Comparison of ENCODE assay signal across 2 cellular contexts in genomic region chr1:87348346-87349019, GRCh38.
TF ChIP-seq lines count a peak whose summit lies in the region.

No MANE protein-coding gene starts in this region.

TF ChIP-seq in IMR-90, 13 proteins besides CTCF, POLR2A, EP300 and RAD21:
- TF ChIP-seq MAFK (IDR thresholded peaks at IDR 0.05; ENCODE audit: low read depth, low read length) = no peak
- TF ChIP-seq USF2 (IDR thresholded peaks at IDR 0.05; ENCODE audit: low read depth, low read length) = no peak
- no peak for TF ChIP-seq CEBPB (IDR thresholded peaks at IDR 0.05; ENCODE audit: low read depth, low read length)
- no peak for TF ChIP-seq FOS (IDR thresholded peaks at IDR 0.05; ENCODE audit: low read depth, low read length)
- TF ChIP-seq RCOR1 (IDR thresholded peaks at IDR 0.05; ENCODE audit: insufficient replicate concordance, low read length) = no peak
- no peak for TF ChIP-seq CHD1 (IDR thresholded peaks at IDR 0.05; ENCODE audit: low read depth, low read length)
- TF ChIP-seq SMC3 (IDR thresholded peaks at IDR 0.05; ENCODE audit: low read depth, low read length) = no peak
- TF ChIP-seq BHLHE40 (IDR thresholded peaks at IDR 0.05; ENCODE audit: low read depth, low read length) = no peak
- no peak for TF ChIP-seq MAZ (IDR thresholded peaks at IDR 0.05; ENCODE audit: borderline replicate concordance, low read depth, low read length)

TF ChIP-seq in K562, 482 proteins besides CTCF, POLR2A, EP300 and RAD21:
- TF ChIP-seq GABPA (tag; conservative IDR thresholded peaks at IDR 0.05; ENCODE audit: low read depth) (no peak), TCFL5 (CRISPR knock-in tag; conservative IDR thresholded peaks at IDR 0.05) (no peak), ZNF57 (CRISPR knock-in tag; IDR thresholded peaks at IDR 0.05) (no peak), ZNF76 (CRISPR knock-in tag; IDR thresholded peaks at IDR 0.05; ENCODE audit: borderline replicate concordance) (no peak), POLR2AphosphoS5 (IDR thresholded peaks at IDR 0.05; ENCODE audit: control insufficient read depth, insufficient read depth, low read depth, low read length) (no peak), C11orf30 (IDR thresholded peaks at IDR 0.05; ENCODE audit: low read depth) (no peak), KLF16 (IDR thresholded peaks at IDR 0.05) (no peak), ZKSCAN8 (CRISPR knock-in tag; IDR thresholded peaks at IDR 0.05) (no peak), FOSL1 (tag; conservative IDR thresholded peaks at IDR 0.05) (no peak), USF2 (CRISPR knock-in tag; IDR thresholded peaks at IDR 0.05) (no peak), SREBF2 (CRISPR knock-in tag; IDR thresholded peaks at IDR 0.05) (no peak), MYBL2 (IDR thresholded peaks at IDR 0.05; ENCODE audit: low read depth) (no peak), MYBL2 (CRISPR knock-in tag; IDR thresholded peaks at IDR 0.05; ENCODE audit: borderline replicate concordance) (no peak), POLR3G (IDR thresholded peaks at IDR 0.05; ENCODE audit: extremely low read depth, insufficient read length, insufficient replicate concordance) (no peak), NEUROD1 (IDR thresholded peaks at IDR 0.05; ENCODE audit: borderline replicate concordance, low read depth, low read length, partially characterized antibody) (no peak), KAT8 (IDR thresholded peaks at IDR 0.05; ENCODE audit: low read depth) (no peak), ZC3H4 (CRISPR knock-in tag; IDR thresholded peaks at IDR 0.05; ENCODE audit: borderline replicate concordance) (no peak)
- TF ChIP-seq, protein P1, sequence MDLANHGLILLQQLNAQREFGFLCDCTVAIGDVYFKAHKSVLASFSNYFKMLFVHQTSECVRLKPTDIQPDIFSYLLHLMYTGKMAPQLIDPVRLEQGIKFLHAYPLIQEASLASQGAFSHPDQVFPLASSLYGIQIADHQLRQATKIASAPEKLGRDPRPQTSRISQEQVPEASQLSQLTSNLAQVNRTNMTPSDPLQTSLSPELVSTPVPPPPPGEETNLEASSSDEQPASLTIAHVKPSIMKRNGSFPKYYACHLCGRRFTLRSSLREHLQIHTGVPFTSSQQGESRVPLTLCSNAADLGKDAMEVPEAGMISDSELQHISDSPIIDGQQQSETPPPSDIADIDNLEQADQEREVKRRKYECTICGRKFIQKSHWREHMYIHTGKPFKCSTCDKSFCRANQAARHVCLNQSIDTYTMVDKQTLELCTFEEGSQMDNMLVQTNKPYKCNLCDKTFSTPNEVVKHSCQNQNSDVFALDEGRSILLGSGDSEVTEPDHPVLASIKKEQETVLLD (IDR thresholded peaks at IDR 0.05) = no peak
- TF ChIP-seq, protein P2, sequence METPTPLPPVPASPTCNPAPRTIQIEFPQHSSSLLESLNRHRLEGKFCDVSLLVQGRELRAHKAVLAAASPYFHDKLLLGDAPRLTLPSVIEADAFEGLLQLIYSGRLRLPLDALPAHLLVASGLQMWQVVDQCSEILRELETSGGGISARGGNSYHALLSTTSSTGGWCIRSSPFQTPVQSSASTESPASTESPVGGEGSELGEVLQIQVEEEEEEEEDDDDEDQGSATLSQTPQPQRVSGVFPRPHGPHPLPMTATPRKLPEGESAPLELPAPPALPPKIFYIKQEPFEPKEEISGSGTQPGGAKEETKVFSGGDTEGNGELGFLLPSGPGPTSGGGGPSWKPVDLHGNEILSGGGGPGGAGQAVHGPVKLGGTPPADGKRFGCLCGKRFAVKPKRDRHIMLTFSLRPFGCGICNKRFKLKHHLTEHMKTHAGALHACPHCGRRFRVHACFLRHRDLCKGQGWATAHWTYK (CRISPR knock-in tag; IDR thresholded peaks at IDR 0.05) = no peak
- TF ChIP-seq, protein P3, sequence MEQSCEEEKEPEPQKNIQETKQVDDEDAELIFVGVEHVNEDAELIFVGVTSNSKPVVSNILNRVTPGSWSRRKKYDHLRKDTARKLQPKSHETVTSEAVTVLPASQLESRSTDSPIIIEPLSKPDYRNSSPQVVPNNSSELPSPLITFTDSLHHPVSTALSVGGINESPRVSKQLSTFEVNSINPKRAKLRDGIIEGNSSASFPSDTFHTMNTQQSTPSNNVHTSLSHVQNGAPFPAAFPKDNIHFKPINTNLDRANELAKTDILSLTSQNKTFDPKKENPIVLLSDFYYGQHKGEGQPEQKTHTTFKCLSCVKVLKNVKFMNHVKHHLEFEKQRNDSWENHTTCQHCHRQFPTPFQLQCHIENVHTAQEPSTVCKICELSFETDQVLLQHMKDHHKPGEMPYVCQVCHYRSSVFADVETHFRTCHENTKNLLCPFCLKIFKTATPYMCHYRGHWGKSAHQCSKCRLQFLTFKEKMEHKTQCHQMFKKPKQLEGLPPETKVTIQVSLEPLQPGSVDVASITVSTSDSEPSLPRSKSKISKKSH (CRISPR knock-in tag; IDR thresholded peaks at IDR 0.05) = no peak
- TF ChIP-seq, protein P4, sequence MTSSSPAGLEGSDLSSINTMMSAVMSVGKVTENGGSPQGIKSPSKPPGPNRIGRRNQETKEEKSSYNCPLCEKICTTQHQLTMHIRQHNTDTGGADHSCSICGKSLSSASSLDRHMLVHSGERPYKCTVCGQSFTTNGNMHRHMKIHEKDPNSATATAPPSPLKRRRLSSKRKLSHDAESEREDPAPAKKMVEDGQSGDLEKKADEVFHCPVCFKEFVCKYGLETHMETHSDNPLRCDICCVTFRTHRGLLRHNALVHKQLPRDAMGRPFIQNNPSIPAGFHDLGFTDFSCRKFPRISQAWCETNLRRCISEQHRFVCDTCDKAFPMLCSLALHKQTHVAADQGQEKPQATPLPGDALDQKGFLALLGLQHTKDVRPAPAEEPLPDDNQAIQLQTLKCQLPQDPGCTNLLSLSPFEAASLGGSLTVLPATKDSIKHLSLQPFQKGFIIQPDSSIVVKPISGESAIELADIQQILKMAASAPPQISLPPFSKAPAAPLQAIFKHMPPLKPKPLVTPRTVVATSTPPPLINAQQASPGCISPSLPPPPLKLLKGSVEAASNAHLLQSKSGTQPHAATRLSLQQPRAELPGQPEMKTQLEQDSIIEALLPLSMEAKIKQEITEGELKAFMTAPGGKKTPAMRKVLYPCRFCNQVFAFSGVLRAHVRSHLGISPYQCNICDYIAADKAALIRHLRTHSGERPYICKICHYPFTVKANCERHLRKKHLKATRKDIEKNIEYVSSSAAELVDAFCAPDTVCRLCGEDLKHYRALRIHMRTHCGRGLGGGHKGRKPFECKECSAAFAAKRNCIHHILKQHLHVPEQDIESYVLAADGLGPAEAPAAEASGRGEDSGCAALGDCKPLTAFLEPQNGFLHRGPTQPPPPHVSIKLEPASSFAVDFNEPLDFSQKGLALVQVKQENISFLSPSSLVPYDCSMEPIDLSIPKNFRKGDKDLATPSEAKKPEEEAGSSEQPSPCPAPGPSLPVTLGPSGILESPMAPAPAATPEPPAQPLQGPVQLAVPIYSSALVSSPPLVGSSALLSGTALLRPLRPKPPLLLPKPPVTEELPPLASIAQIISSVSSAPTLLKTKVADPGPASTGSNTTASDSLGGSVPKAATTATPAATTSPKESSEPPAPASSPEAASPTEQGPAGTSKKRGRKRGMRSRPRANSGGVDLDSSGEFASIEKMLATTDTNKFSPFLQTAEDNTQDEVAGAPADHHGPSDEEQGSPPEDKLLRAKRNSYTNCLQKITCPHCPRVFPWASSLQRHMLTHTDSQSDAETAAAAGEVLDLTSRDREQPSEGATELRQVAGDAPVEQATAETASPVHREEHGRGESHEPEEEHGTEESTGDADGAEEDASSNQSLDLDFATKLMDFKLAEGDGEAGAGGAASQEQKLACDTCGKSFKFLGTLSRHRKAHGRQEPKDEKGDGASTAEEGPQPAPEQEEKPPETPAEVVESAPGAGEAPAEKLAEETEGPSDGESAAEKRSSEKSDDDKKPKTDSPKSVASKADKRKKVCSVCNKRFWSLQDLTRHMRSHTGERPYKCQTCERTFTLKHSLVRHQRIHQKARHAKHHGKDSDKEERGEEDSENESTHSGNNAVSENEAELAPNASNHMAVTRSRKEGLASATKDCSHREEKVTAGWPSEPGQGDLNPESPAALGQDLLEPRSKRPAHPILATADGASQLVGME (CRISPR knock-in tag; IDR thresholded peaks at IDR 0.05) = no peak
TF ChIP-seq in K562: peak in this region for 0.
